Comparison of ENCODE assay signal across 9 cellular contexts in the genomic region with DNA sequence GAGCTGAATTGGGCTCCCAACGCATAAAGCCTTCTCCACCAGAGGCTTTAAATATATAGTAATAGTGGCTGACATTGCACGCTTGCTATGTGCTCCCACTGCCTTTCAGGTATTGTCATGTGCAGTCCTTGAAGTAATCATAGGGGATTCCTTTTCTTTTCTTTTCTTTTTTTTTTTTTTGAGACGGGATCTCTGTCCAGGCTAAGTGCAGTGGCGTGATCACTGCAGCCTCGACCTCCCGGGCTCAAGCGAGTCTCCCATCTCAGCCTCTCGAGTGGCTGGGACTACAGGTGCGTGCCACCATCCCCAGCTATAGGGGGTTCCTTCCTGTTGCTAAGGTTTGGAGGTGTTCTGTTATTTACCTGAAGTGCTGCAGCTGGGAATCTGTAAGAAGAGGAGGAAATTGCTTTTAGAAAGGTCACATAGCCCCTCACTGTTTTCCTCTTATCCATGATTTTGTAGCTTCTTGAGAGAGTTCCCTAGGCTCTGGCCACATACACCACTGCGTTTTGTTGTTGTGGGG. TPM values are rescaled to one million over a fixed set of nuclear protein-coding genes. Genes with fewer than 3 reads are reported as not detected.
DNase-seq lines count a peak whose midpoint lies in the region; ATAC-seq and TF ChIP-seq lines count a peak whose summit lies in the region.
"Had no signal": no experiment of that assay in that cellular context is flagged by ENCODE, and none has a peak within 500 bp of the region (broad histone marks: within the 10 kb centered on the region; RNA-seq: fewer than 3 reads in every experiment).

No MANE protein-coding gene starts in this region.

- no peak for TF ChIP-seq CTCF in GM12864 (IDR thresholded peaks at IDR 0.05; ENCODE audit: low read depth, low read length, missing control alignments)
- TF ChIP-seq CTCF in VCaP (conservative IDR thresholded peaks at IDR 0.05): no peak
- no peak for TF ChIP-seq CTCF in foreskin fibroblast (IDR thresholded peaks at IDR 0.05; ENCODE audit: low read depth, low read length)
- TF ChIP-seq CTCF in sigmoid colon (IDR thresholded peaks at IDR 0.05): no peak

- H3K36me3 ChIP-seq in sigmoid colon: peaks cover 5 to 52% (median 34%) of the 10 kb centered on the region in 4 donors

- ATAC-seq in GM21526 (IDR thresholded peaks at IDR 0.05; ENCODE audit: low FRiP score, unreplicated experiment) (no peak), GM21367 (IDR thresholded peaks at IDR 0.05; ENCODE audit: unreplicated experiment) (no peak)

- peaks cover 0 to 22% (median 22%) of the 10 kb centered on the region in 4 donors for H3K4me1 ChIP-seq in sigmoid colon

- peak overlapping the region; percentile 88 for H3K27ac ChIP-seq in VCaP
- peak overlapping the region; percentile 93 to 97 (median 94) for H3K27ac ChIP-seq in sigmoid colon

- peak overlapping the region; percentile 80 for H3K4me3 ChIP-seq in GM12864 (ENCODE audit: low read depth, low read length)
- peak overlapping the region; percentile 87 to 93 for H3K4me3 ChIP-seq in foreskin fibroblast (ENCODE audit: low read depth in 1 of 2, low read length in 2 of 2)
- peak overlapping the region; percentile 66 to 88 (median 79) for H3K4me3 ChIP-seq in sigmoid colon

- H3K27me3 ChIP-seq in sigmoid colon: no peaks in the 10 kb centered on the region

- TF ChIP-seq POLR2A in sigmoid colon (IDR thresholded peaks at IDR 0.05): no peak

- TF ChIP-seq EP300 in sigmoid colon (IDR thresholded peaks at IDR 0.05): no peak

- intact Hi-C loops in sigmoid colon (cut with DNase I): loop anchor here (2.0 to 5.0 kb wide), 3 partner anchors 18 to 172 kb away; a partner anchor contains a TSS

- DNase-seq in GM12864 (ENCODE audit: low read depth): no peak
- no peak for DNase-seq in foreskin fibroblast
- no peak for DNase-seq in sigmoid colon
- no peak for DNase-seq in NCI-H1048 (lab: John Stamatoyannopoulos, UW)
- no peak for DNase-seq in NCI-H1694 treated with DMSO at 0.1 percent for 48 hours (lab: John Stamatoyannopoulos, UW)
- DNase-seq: activated CD4-positive, CD25-positive, alpha-beta regulatory T cell treated with anti-CD3 and anti-CD28 coated beads, Interleukin-2, amount 50 U/mL, for 72 hours had no signal

- H3K9me3 ChIP-seq in sigmoid colon: no peaks in the 10 kb centered on the region

- WGBS in sigmoid colon, 2 donors: 6 to 15% methylated on average over 10 of the region's 10 CpGs

RNA-seq across cellular contexts. Expression of a gene that starts 0.8 kb away (rescaled TPM):
- 1,000 to 10,000 TPM; 1,576 to 2,828 (median 2,217) TPM for total RNA-seq in sigmoid colon
- polyA plus RNA-seq in sigmoid colon: 1,000 to 10,000 TPM; 3,316 to 4,569 (median 3,351) TPM

RNA-seq across cellular contexts. Expression of a gene that starts 7.5 kb away (rescaled TPM):
- total RNA-seq in sigmoid colon: 10 to 100 TPM; 22.4 to 60.2 (median 45.1) TPM
- polyA plus RNA-seq in sigmoid colon: 10 to 100 TPM; 48.6 to 77.9 (median 65.1) TPM

RNA-seq across cellular contexts. Expression of a gene that starts 18.7 kb away (rescaled TPM):
- total RNA-seq in sigmoid colon: 10 to 100 TPM in 3 of 4 donors, 1 to 10 TPM in 1; 10.0 to 13.8 (median 12.1) TPM
- 10 to 100 TPM in 2 of 3 donors, 1 to 10 TPM in 1; 8.4 to 14.7 (median 10.2) TPM for polyA plus RNA-seq in sigmoid colon

RNA-seq across cellular contexts. Expression of a gene that starts 19.2 kb away (rescaled TPM):
- total RNA-seq in sigmoid colon: 10 to 100 TPM in 1 of 4 donors, 1 to 10 TPM in 3; 6.8 to 13.6 (median 9.5) TPM
- polyA plus RNA-seq in sigmoid colon: 1 to 10 TPM; 2.1 to 4.8 (median 2.4) TPM

RNA-seq across cellular contexts. Expression of a gene that starts 23.1 kb away (rescaled TPM):
- 100 to 1,000 TPM in 3 of 4 donors, 10 to 100 TPM in 1; 77.5 to 164 (median 152) TPM for total RNA-seq in sigmoid colon
- polyA plus RNA-seq in sigmoid colon: 10 to 100 TPM; 43.0 to 85.9 (median 44.6) TPM
